9 cellular contexts compared by ENCODE assay signal in the genomic region with DNA sequence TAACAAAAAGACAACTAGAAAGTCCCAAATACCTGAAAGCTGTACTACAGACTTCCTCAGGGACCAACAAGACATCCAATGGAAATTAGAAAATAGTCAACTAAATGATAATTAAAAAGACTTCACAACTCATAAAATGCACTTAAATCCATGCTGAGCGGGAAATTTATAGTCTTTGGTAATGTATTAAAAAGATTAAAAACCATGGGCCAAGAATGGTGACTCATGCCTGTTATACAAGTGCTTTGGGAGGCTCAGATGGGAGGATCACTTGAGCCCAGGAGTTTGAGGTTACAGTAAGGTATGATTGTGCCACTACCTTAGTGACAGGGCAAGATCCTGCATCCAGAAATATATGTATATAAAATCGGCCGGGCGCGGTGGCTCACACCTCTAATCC. TPM values are rescaled to one million over a fixed set of nuclear protein-coding genes. Genes with fewer than 3 reads are reported as not detected.
"Had no signal": no experiment of that assay in that cellular context is flagged by ENCODE, and none has a peak within 500 bp of the region (broad histone marks: within the 10 kb centered on the region; RNA-seq: fewer than 3 reads in every experiment).

No MANE protein-coding gene starts in this region.

- H3K9ac ChIP-seq: KMS-11 had no signal

- DNase-seq: IMR-90, KBM-7, KG1 had no signal

- FAIRE-seq: HepG2, HTR-8/SVneo had no signal

- H3K4me3 ChIP-seq: K562 had no signal

- H3K4me2 ChIP-seq: KMS-11 had no signal

- H3K27ac ChIP-seq: HL-60, KMS-11 had no signal

- ATAC-seq: HepG2, K562 had no signal

RNA-seq across cellular contexts. Expression of gene CPEB1, which starts 45.0 kb away (rescaled TPM):
- total RNA-seq: HT-29 had no signal
